ENCODE assay signal across 1 cellular context in genomic region chr7:23107781-23108180, GRCh38.
TF ChIP-seq lines count a peak whose summit lies in the region.

No MANE protein-coding gene starts in this region.

TF ChIP-seq in GM12878, 131 proteins besides CTCF, POLR2A, EP300 and RAD21 (continued from another document):
- TF ChIP-seq, protein P1, sequence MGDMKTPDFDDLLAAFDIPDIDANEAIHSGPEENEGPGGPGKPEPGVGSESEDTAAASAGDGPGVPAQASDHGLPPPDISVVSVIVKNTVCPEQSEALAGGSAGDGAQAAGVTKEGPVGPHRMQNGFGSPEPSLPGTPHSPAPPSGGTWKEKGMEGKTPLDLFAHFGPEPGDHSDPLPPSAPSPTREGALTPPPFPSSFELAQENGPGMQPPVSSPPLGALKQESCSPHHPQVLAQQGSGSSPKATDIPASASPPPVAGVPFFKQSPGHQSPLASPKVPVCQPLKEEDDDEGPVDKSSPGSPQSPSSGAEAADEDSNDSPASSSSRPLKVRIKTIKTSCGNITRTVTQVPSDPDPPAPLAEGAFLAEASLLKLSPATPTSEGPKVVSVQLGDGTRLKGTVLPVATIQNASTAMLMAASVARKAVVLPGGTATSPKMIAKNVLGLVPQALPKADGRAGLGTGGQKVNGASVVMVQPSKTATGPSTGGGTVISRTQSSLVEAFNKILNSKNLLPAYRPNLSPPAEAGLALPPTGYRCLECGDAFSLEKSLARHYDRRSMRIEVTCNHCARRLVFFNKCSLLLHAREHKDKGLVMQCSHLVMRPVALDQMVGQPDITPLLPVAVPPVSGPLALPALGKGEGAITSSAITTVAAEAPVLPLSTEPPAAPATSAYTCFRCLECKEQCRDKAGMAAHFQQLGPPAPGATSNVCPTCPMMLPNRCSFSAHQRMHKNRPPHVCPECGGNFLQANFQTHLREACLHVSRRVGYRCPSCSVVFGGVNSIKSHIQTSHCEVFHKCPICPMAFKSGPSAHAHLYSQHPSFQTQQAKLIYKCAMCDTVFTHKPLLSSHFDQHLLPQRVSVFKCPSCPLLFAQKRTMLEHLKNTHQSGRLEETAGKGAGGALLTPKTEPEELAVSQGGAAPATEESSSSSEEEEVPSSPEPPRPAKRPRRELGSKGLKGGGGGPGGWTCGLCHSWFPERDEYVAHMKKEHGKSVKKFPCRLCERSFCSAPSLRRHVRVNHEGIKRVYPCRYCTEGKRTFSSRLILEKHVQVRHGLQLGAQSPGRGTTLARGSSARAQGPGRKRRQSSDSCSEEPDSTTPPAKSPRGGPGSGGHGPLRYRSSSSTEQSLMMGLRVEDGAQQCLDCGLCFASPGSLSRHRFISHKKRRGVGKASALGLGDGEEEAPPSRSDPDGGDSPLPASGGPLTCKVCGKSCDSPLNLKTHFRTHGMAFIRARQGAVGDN (IDR thresholded peaks at IDR 0.05), result no peak
- TF ChIP-seq, protein P2, sequence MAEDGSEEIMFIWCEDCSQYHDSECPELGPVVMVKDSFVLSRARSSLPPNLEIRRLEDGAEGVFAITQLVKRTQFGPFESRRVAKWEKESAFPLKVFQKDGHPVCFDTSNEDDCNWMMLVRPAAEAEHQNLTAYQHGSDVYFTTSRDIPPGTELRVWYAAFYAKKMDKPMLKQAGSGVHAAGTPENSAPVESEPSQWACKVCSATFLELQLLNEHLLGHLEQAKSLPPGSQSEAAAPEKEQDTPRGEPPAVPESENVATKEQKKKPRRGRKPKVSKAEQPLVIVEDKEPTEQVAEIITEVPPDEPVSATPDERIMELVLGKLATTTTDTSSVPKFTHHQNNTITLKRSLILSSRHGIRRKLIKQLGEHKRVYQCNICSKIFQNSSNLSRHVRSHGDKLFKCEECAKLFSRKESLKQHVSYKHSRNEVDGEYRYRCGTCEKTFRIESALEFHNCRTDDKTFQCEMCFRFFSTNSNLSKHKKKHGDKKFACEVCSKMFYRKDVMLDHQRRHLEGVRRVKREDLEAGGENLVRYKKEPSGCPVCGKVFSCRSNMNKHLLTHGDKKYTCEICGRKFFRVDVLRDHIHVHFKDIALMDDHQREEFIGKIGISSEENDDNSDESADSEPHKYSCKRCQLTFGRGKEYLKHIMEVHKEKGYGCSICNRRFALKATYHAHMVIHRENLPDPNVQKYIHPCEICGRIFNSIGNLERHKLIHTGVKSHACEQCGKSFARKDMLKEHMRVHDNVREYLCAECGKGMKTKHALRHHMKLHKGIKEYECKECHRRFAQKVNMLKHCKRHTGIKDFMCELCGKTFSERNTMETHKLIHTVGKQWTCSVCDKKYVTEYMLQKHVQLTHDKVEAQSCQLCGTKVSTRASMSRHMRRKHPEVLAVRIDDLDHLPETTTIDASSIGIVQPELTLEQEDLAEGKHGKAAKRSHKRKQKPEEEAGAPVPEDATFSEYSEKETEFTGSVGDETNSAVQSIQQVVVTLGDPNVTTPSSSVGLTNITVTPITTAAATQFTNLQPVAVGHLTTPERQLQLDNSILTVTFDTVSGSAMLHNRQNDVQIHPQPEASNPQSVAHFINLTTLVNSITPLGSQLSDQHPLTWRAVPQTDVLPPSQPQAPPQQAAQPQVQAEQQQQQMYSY (CRISPR knock-in tag; IDR thresholded peaks at IDR 0.05), result no peak
- no peak for TF ChIP-seq RBBP5 (conservative IDR thresholded peaks at IDR 0.05)
